In genomic region chr12:112275211-112275610, GRCh38 we compare ENCODE assay signal across 15 cellular contexts.
DNase-seq lines count a peak whose midpoint lies in the region; ATAC-seq and TF ChIP-seq lines count a peak whose summit lies in the region.
"Had no signal": no experiment of that assay in that cellular context is flagged by ENCODE, and none has a peak within 500 bp of the region (broad histone marks: within the 10 kb centered on the region; RNA-seq: fewer than 3 reads in every experiment).

No MANE protein-coding gene starts in this region.

- no peak for TF ChIP-seq CTCF in epithelial cell of esophagus (IDR thresholded peaks at IDR 0.05; ENCODE audit: insufficient read depth, low read depth, low read length, missing control alignments)
- TF ChIP-seq CTCF in mucosa of descending colon (IDR thresholded peaks at IDR 0.05): no peak

- intact Hi-C loops in left colon (cut with DNase I, micrococcal nuclease): no loop called here
- intact Hi-C loops in mucosa of descending colon (cut with DNase I, micrococcal nuclease): no loop called here

- DNase-seq in epithelial cell of esophagus (ENCODE audit: low read depth): peak; percentile 41
- DNase-seq in left colon: no peak
- peak in 1 of 3 donors; percentile 40 for DNase-seq in mucosa of descending colon
- DNase-seq in stimulated activated CD4-positive, alpha-beta T cell treated with anti-CD3 and anti-CD28 coated beads, Interleukin-4, amount 100 ng/mL, for 24 hours: no peak
- DNase-seq: BE2C; CD4-positive, alpha-beta memory T cell; COR-L47; DMS153; DMS79 treated with DMSO at 0.1 percent for 48 hours; EL; H7 had no signal

- H3K4me1 ChIP-seq in mucosa of descending colon (ENCODE audit: low read depth): peaks cover 2% of the 10 kb centered on the region
- H3K4me1 ChIP-seq: A549, BE2C had no signal

- no peaks in the 10 kb centered on the region for H3K9me3 ChIP-seq in mucosa of descending colon
- H3K9me3 ChIP-seq: A549, BE2C had no signal

- H3K4me3 ChIP-seq in epithelial cell of esophagus (ENCODE audit: low read length) (no peak overlapping the region), mucosa of descending colon (no peak overlapping the region)
- H3K4me3 ChIP-seq: A549, K562 had no signal

- peak; percentile 100 for ATAC-seq in left colon
- peak; percentile 97 for ATAC-seq in mucosa of descending colon
- ATAC-seq in HG03025 (IDR thresholded peaks at IDR 0.05; ENCODE audit: low FRiP score, unreplicated experiment): no peak
- no peak for ATAC-seq in HG03139 (IDR thresholded peaks at IDR 0.05; ENCODE audit: unreplicated experiment)
- ATAC-seq: A549, K562 had no signal

- no peaks in the 10 kb centered on the region for H3K36me3 ChIP-seq in mucosa of descending colon (ENCODE audit: low read depth)

Comparison
In these comparisons a context has a peak if more than half of its experiments do, and no peak if none do; other contexts are left out.
1. ATAC-seq: peak in left colon (single experiment) and mucosa of descending colon (single experiment); none in HG03025 (single experiment) and HG03139 (single experiment).